8 cellular contexts compared by ENCODE assay signal in genomic region chr4:2008671-2008920, GRCh38. TPM values are rescaled to one million over a fixed set of nuclear protein-coding genes. Genes with fewer than 3 reads are reported as not detected.
DNase-seq lines count a peak whose midpoint lies in the region; ATAC-seq and TF ChIP-seq lines count a peak whose summit lies in the region.

No MANE protein-coding gene starts in this region.

- intact Hi-C loops in Right ventricle myocardium superior (cut with DNase I) (no loop called here), cardiac septum (cut with DNase I) (no loop called here)

- peak; percentile 22 for ATAC-seq in Right ventricle myocardium superior (ENCODE audit: poor library complexity)

- WGBS in mesodermal cell (ENCODE audit: insufficient coverage in 2 of 2), 2 experiments = 0% methylated on average over 20 to 27 of the region's 27 CpGs

- peaks cover 33% of the 10 kb centered on the region for H3K36me3 ChIP-seq in mesodermal cell (ENCODE audit: control insufficient read depth, insufficient read depth, low read length)

- H3K9me3 ChIP-seq in mesodermal cell (ENCODE audit: control insufficient read depth, low read length) = no peaks in the 10 kb centered on the region

- TF ChIP-seq POLR2A in erythroblast (IDR thresholded peaks at IDR 0.05; ENCODE audit: low read length) = no peak

- H3K27ac ChIP-seq in caudate nucleus (ENCODE audit: low read depth, low read length) (peak overlapping the region; percentile 99), mesodermal cell (ENCODE audit: low read depth, low read length, severe bottlenecking) (peak overlapping the region; percentile 97)

- peak overlapping the region; percentile 69 for H3K4me3 ChIP-seq in mesodermal cell (ENCODE audit: extremely low read depth, insufficient read depth, low read length, poor library complexity, severe bottlenecking)

- no peaks in the 10 kb centered on the region for H3K4me1 ChIP-seq in mesodermal cell (ENCODE audit: control insufficient read depth, insufficient read depth, low read length, poor library complexity, severe bottlenecking)

- DNase-seq in Right ventricle myocardium superior (no peak), cardiac septum (ENCODE audit: low spot score) (no peak), caudate nucleus (lab: John Stamatoyannopoulos, UW) (no peak), epidermal melanocyte (ENCODE audit: insufficient read length, low spot score) (no peak), D341Med (ENCODE audit: low spot score) (no peak), erythroblast (lab: John Stamatoyannopoulos, UW) (no peak), SW 1271 (lab: John Stamatoyannopoulos, UW) (no peak)

RNA-seq across cellular contexts. Expression of gene NELFA, which starts 0.2 kb away (rescaled TPM):
- 10.4 TPM for total RNA-seq in Right ventricle myocardium superior
- 14.7 TPM for total RNA-seq in cardiac septum
- 34.7 TPM for polyA plus RNA-seq in mesodermal cell (2013, experiment 1 of 2)
- polyA plus RNA-seq in mesodermal cell (2013, experiment 2 of 2) = 30.7 TPM

RNA-seq across cellular contexts. Expression of gene NAT8L, which starts 50.5 kb away (rescaled TPM):
- total RNA-seq in Right ventricle myocardium superior (1.00 TPM), cardiac septum (1.1 TPM)
- 0.52 TPM for polyA plus RNA-seq in mesodermal cell (2013, experiment 1 of 2)
- 0.51 TPM for polyA plus RNA-seq in mesodermal cell (2013, experiment 2 of 2)
